Comparison of ENCODE assay signal across 8 cellular contexts in the genomic region with DNA sequence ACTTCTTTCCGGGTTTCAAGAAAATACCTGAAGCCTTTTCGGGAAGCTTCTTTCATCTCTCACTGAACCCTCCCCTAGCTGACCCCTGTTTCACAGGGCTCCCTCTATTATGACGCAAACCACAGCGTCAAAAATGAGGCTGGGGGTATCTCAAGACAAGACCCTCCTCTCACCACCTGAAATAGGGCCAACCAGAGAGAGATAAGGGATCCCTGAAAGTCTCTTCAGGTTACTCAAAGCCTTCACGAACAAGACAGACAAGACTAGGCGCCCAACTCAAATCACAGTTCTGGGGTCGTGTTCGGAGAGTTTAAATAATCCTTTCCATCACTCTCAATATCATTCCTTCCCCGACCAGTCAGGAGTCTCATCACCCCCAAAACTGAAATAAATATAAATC. TPM values are rescaled to one million over a fixed set of nuclear protein-coding genes. Genes with fewer than 3 reads are reported as not detected.
A peak's percentile ranks its signal among the peaks of the same experiment; 100 is the strongest.
DNase-seq lines count a peak whose midpoint lies in the region; ATAC-seq and TF ChIP-seq lines count a peak whose summit lies in the region.

No MANE protein-coding gene starts in this region.

- POLR2A ChIA-PET in HCT116 (lab: Charles Lee), result interaction anchor here (1.2 kb wide), 1 partner anchor 34 kb away, joined by 3 read pairs; no protein-coding TSS in a partner anchor
- POLR2A ChIA-PET in activated B cell treated with CpG ODN at 0.5 μM for 24 hours (lab: Charles Lee), result interaction anchor here (0.7 to 4.2 kb wide), 6 partner anchors 140 to 1117 kb away, joined by 3 to 37 read pairs (median 26); a partner anchor contains a TSS

- H3K27ac ChIP-seq in HCT116 (ENCODE audit: low read depth, low read length) (peak overlapping the region; percentile 92), hepatocyte (peak overlapping the region; percentile 96), smooth muscle cell (ENCODE audit: low read depth) (peak overlapping the region; percentile 97)

- TSS peak; percentile 61 for BruUV-seq in HCT116 (replicated peaks; lab: Mats Ljungman, UMichigan)

- H3K9me3 ChIP-seq in HCT116 (ENCODE audit: control insufficient read depth in 1 of 2, insufficient read depth in 1 of 2, low read depth in 1 of 2, low read length in 2 of 2), result no peaks in the 10 kb centered on the region
- H3K9me3 ChIP-seq in hepatocyte (ENCODE audit: low read depth), result no peaks in the 10 kb centered on the region
- H3K9me3 ChIP-seq in smooth muscle cell (replicated peaks; ENCODE audit: low read depth), result no peaks in the 10 kb centered on the region

- peak overlapping the region; percentile 80 for H3K9ac ChIP-seq in HCT116 (ENCODE audit: low read length)
- peak overlapping the region; percentile 96 for H3K9ac ChIP-seq in smooth muscle cell (ENCODE audit: low read depth)

- peaks cover 8 to 20% of the 10 kb centered on the region in 2 experiments for H3K4me1 ChIP-seq in HCT116 (ENCODE audit: control insufficient read depth in 1 of 2, insufficient read depth in 2 of 2, low read length in 2 of 2)
- peaks cover 4% of the 10 kb centered on the region for H3K4me1 ChIP-seq in hepatocyte (ENCODE audit: insufficient read depth)
- no peaks in the 10 kb centered on the region for H3K4me1 ChIP-seq in smooth muscle cell (ENCODE audit: low read depth)

- no peak overlapping the region for H2AFZ ChIP-seq in HCT116 (ENCODE audit: low read depth, low read length, poor library complexity, severe bottlenecking)
- peak overlapping the region; percentile 65 for H2AFZ ChIP-seq in hepatocyte
- H2AFZ ChIP-seq in smooth muscle cell (ENCODE audit: low read depth), result no peak overlapping the region

- H3K79me2 ChIP-seq in HCT116 (ENCODE audit: insufficient read depth, low read length) (peaks cover 7% of the 10 kb centered on the region), hepatocyte (peaks cover 23% of the 10 kb centered on the region), smooth muscle cell (ENCODE audit: low read depth) (no peaks in the 10 kb centered on the region)

- H4K20me1 ChIP-seq in HCT116 (ENCODE audit: insufficient read depth) (no peaks in the 10 kb centered on the region), hepatocyte (ENCODE audit: insufficient read depth, poor library complexity, severe bottlenecking) (no peaks in the 10 kb centered on the region), smooth muscle cell (ENCODE audit: low read depth) (no peaks in the 10 kb centered on the region)

- CTCF ChIA-PET in HCT116 (lab: Charles Lee), result interaction anchor here (0.6 kb wide), 1 partner anchor 20 kb away, joined by 5 read pairs; no protein-coding TSS in a partner anchor
- CTCF ChIA-PET in activated B cell treated with CpG ODN at 0.5 μM for 24 hours (lab: Charles Lee), result interaction anchor here (0.7 kb wide), 1 partner anchor 1126 kb away, joined by 3 read pairs; no protein-coding TSS in a partner anchor

- H3F3A ChIP-seq in smooth muscle cell (ENCODE audit: low read depth), result no peaks in the 10 kb centered on the region

- ATAC-seq in HCT116 (no peak), activated B cell treated with CpG ODN at 0.5 μM for 24 hours (ENCODE audit: low read depth) (no peak)

- WGBS in hepatocyte (ENCODE audit: low lambda C conversion rate, missing lambda C conversion rate), result 40% methylated on average over 9 of the region's 9 CpGs
- WGBS in smooth muscle cell (ENCODE audit: low lambda C conversion rate), result 37% methylated on average over 9 of the region's 9 CpGs

- H3K36me3 ChIP-seq in HCT116 (ENCODE audit: control insufficient read depth in 1 of 2, insufficient read depth in 2 of 2, low read length in 2 of 2), result peaks cover 0 to 3% of the 10 kb centered on the region in 2 experiments; a peak in 2 of 4 replicates
- no peaks in the 10 kb centered on the region for H3K36me3 ChIP-seq in hepatocyte (replicated peaks; ENCODE audit: insufficient read depth, low read depth)
- H3K36me3 ChIP-seq in smooth muscle cell (ENCODE audit: low read depth), result no peaks in the 10 kb centered on the region

- TF ChIP-seq POLR2A in HCT116 (IDR thresholded peaks at IDR 0.05; ENCODE audit: borderline replicate concordance, extremely low read depth, insufficient read depth, insufficient read length), result no peak

- H3K4me1 Mint-ChIP-seq in activated B cell treated with CpG ODN at 0.5 μM for 24 hours, result peaks cover 15% of the 10 kb centered on the region

- H3K4me2 ChIP-seq in HCT116 (ENCODE audit: low read length) (peak overlapping the region; percentile 88), hepatocyte (peak overlapping the region; percentile 92), smooth muscle cell (peak overlapping the region; percentile 86)

- H3K9me2 ChIP-seq in HCT116 (ENCODE audit: insufficient read depth) (no peaks in the 10 kb centered on the region), hepatocyte (replicated peaks; ENCODE audit: insufficient read depth) (no peaks in the 10 kb centered on the region)

- H3K4me3 Mint-ChIP-seq in activated B cell treated with CpG ODN at 0.5 μM for 24 hours, result peak overlapping the region; percentile 92

- no peaks in the 10 kb centered on the region for H3K27me3 Mint-ChIP-seq in activated B cell treated with CpG ODN at 0.5 μM for 24 hours

- H3K27ac Mint-ChIP-seq in activated B cell treated with CpG ODN at 0.5 μM for 24 hours, result peak overlapping the region; percentile 96

- H3K4me3 ChIP-seq in HCT116 (replicated peaks in 1 of 2; ENCODE audit: low read depth in 1 of 2, low read length in 2 of 2) (peak overlapping the region; percentile 71 to 74), hepatocyte (peak overlapping the region; percentile 46), smooth muscle cell (peak overlapping the region; percentile 74)

- no peaks in the 10 kb centered on the region for H3K27me3 ChIP-seq in HCT116 (ENCODE audit: insufficient read depth, low read length)
- H3K27me3 ChIP-seq in hepatocyte, result no peaks in the 10 kb centered on the region
- no peaks in the 10 kb centered on the region for H3K27me3 ChIP-seq in smooth muscle cell (ENCODE audit: low read depth)

- TF ChIP-seq CTCF in HCT116 (IDR thresholded peaks at IDR 0.05 in 2 of 3, conservative IDR thresholded peaks at IDR 0.05 in 1 of 3; ENCODE audit: borderline replicate concordance in 1 of 3, insufficient read depth in 1 of 3, low read depth in 2 of 3, low read length in 2 of 3) (0 out of 6 replicates have a peak, but pooled peaks of 1 of the 3 experiments have one; percentile 2), activated B cell treated with CpG ODN at 0.5 μM for 24 hours (IDR thresholded peaks at IDR 0.05) (no peak), hepatocyte (IDR thresholded peaks at IDR 0.05; ENCODE audit: poor library complexity) (no peak), smooth muscle cell (IDR thresholded peaks at IDR 0.05; ENCODE audit: borderline replicate concordance, insufficient read depth, poor library complexity, severe bottlenecking) (no peak)

- no peak for TF ChIP-seq RAD21 in HCT116 (IDR thresholded peaks at IDR 0.05; ENCODE audit: low read depth)

- H3K9me3 Mint-ChIP-seq in activated B cell treated with CpG ODN at 0.5 μM for 24 hours, result no peaks in the 10 kb centered on the region

- peaks cover 23% of the 10 kb centered on the region for H3K36me3 Mint-ChIP-seq in activated B cell treated with CpG ODN at 0.5 μM for 24 hours (ENCODE audit: low read depth)

- RAD21 ChIA-PET in HCT116 (lab: Charles Lee; ENCODE audit: low non-redundant PET in 1 of 2, low total read pairs in 2 of 2, uncharacterized antibody in 2 of 2, unreplicated experiment in 2 of 2), result no interaction called here

- no peak for DNase-seq in HCT116 (ENCODE audit: low read depth, low spot score)
- DNase-seq in activated B cell treated with CpG ODN at 0.5 μM for 24 hours, result no peak
- DNase-seq in hepatocyte (ENCODE audit: low spot score), result no peak
- no peak for DNase-seq in smooth muscle cell (lab: John Stamatoyannopoulos, UW; ENCODE audit: unreplicated experiment)
- DNase-seq in GDM1 (lab: John Stamatoyannopoulos, UW), result no peak
- DNase-seq in T1000 (lab: John Stamatoyannopoulos, UW), result no peak
- DNase-seq in NCI-H1048 (lab: John Stamatoyannopoulos, UW), result no peak
- no peak for DNase-seq in NCI-H526 (lab: John Stamatoyannopoulos, UW)

- intact Hi-C loops in HCT116 (cut with micrococcal nuclease), result loop anchor here (5.0 kb wide), 1 partner anchor 139 kb away; a partner anchor contains a TSS
- intact Hi-C loops in activated B cell treated with CpG ODN at 0.5 μM for 24 hours (cut with micrococcal nuclease), result loop anchor here (2.0 to 5.0 kb wide), 3 partner anchors 314 to 961 kb away; a partner anchor contains a TSS

TF ChIP-seq in HCT116, 20 proteins besides CTCF, POLR2A, EP300 and RAD21:
- TF ChIP-seq EGR1 (IDR thresholded peaks at IDR 0.05; ENCODE audit: low read depth), result no peak
- no peak for TF ChIP-seq POLR2AphosphoS5 (IDR thresholded peaks at IDR 0.05; ENCODE audit: low read depth, low read length)
- no peak for TF ChIP-seq CBX3 (IDR thresholded peaks at IDR 0.05; ENCODE audit: low read depth)
- TF ChIP-seq FOSL1 (IDR thresholded peaks at IDR 0.05; ENCODE audit: low read depth), result no peak
- no peak for TF ChIP-seq EZH2phosphoT487 (IDR thresholded peaks at IDR 0.05; ENCODE audit: borderline replicate concordance)
- TF ChIP-seq ZFX (IDR thresholded peaks at IDR 0.05), result no peak
- no peak for TF ChIP-seq SIN3A (IDR thresholded peaks at IDR 0.05; ENCODE audit: low read depth)
- TF ChIP-seq, protein P1, sequence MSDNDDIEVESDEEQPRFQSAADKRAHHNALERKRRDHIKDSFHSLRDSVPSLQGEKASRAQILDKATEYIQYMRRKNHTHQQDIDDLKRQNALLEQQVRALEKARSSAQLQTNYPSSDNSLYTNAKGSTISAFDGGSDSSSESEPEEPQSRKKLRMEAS (IDR thresholded peaks at IDR 0.05), result no peak
- TF ChIP-seq SRF (IDR thresholded peaks at IDR 0.05; ENCODE audit: low read depth), result no peak
TF ChIP-seq in HCT116: peak in this region for 0.

RNA-seq across cellular contexts. Expression of a gene that starts 1.2 kb away (rescaled TPM):
- total RNA-seq in HCT116 (2021; ENCODE audit: unreplicated experiment) (28.0 TPM), activated B cell treated with CpG ODN at 0.5 μM for 24 hours (56.6 and 58.7 TPM in 2 replicates), hepatocyte (19.6 and 20.2 TPM in 2 replicates), smooth muscle cell (10.5 and 11.3 TPM in 2 replicates)
- polyA plus RNA-seq in HCT116 (2012), result 15.3 and 16.7 TPM in 2 replicates
- polyA plus RNA-seq in hepatocyte (11.1 TPM in 2 replicates), smooth muscle cell (9.0 and 10.2 TPM in 2 replicates)
